1 cellular context compared by ENCODE assay signal in the genomic region with DNA sequence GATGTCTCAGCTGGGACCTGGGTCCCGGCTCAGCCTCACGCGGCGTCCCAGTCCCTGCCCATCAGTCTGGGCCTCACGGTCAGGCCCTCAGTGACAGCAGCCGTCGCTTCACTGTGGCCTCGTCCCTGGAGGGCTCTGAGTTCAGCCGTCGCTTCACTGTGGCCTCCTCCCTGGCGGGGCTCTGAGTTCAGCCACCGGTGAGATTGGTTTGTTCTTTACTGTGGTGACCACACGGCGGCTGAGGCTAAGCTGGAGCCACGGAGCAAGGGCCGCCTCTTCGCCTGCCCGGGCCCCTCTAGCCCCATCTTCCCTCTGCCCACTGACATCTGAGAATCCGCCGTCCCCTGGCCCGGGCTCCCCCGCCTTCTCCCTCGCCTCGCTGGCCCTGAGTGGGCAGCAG.
A peak's percentile ranks its signal among the peaks of the same experiment; 100 is the strongest.
TF ChIP-seq lines count a peak whose summit lies in the region.

No MANE protein-coding gene starts in this region.

TF ChIP-seq in H1, 55 proteins besides CTCF, POLR2A, EP300 and RAD21:
- TF ChIP-seq EGR1 (IDR thresholded peaks at IDR 0.05; ENCODE audit: borderline replicate concordance, low read depth, low read length) (peak; percentile 26; the same call in 1 of the 2 replicates), NANOG (IDR thresholded peaks at IDR 0.05; ENCODE audit: insufficient read depth, low read depth, low read length, poor library complexity, severe bottlenecking) (no peak), EZH2 (IDR thresholded peaks at IDR 0.05; ENCODE audit: low read depth, low read length, severe bottlenecking) (no peak), SP2 (IDR thresholded peaks at IDR 0.05; ENCODE audit: low read length) (no peak), POLR2AphosphoS5 (IDR thresholded peaks at IDR 0.05; ENCODE audit: low read depth, low read length) (no peak)
- TF ChIP-seq, protein P1, sequence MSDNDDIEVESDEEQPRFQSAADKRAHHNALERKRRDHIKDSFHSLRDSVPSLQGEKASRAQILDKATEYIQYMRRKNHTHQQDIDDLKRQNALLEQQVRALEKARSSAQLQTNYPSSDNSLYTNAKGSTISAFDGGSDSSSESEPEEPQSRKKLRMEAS (IDR thresholded peaks at IDR 0.05) = no peak
TF ChIP-seq in H1: peak in this region for 1.
